In the genomic region with DNA sequence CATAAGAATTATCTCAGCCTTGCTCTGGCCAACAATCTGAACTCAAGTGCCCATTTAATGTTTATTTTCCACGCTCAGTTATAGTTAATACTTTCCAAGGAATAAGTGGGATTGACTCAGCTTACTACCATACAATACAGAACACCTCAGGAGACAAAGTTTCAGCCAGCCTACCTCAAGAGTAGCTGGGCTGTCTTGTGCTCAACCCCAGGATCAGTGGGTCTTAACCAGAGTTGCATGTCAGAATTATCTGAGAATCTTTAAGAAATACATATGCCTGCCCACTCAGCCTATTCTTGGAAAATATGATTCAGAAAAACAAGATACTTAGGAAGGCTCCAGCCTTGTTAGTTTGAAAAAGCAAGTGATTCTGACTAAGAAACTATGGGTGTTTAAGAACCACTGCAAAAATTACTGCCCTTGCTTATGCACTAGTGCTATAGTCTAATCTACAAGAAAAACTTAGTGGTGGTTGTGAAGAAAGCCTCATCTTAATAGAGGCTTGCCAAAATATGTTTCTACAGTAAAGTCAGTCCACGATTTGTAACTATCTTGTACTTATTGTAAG, we compare ENCODE assay signal across 18 cellular contexts. TPM values are rescaled to one million over a fixed set of nuclear protein-coding genes. Genes with fewer than 3 reads are reported as not detected.
DNase-seq lines count a peak whose midpoint lies in the region; ATAC-seq and TF ChIP-seq lines count a peak whose summit lies in the region.
"Had no signal": no experiment of that assay in that cellular context is flagged by ENCODE, and none has a peak within 500 bp of the region (broad histone marks: within the 10 kb centered on the region; RNA-seq: fewer than 3 reads in every experiment).

No MANE protein-coding gene starts in this region.

- H3K27ac Mint-ChIP-seq in activated T-cell treated with anti-CD3 and anti-CD28 coated beads, Interleukin-2, amount 50 U/mL, for 72 hours, result no peak overlapping the region
- peak overlapping the region; percentile 14 for H3K27ac Mint-ChIP-seq in activated naive CD8-positive, alpha-beta T cell treated with anti-CD3 and anti-CD28 coated beads for 36 hours
- H3K27ac Mint-ChIP-seq: B cell; CD4-positive, CD25-positive, alpha-beta regulatory T cell; HFFc6 had no signal

- peak; percentile 21 to 40 for ATAC-seq in activated T-cell treated with anti-CD3 and anti-CD28 coated beads, Interleukin-2, amount 50 U/mL, for 72 hours (replicated peaks in 1 of 2)
- ATAC-seq in left lung, result peak; percentile 55

- H3K4me1 ChIP-seq in left lung, result no peaks in the 10 kb centered on the region

- H3K9me3 ChIP-seq in left lung, result no peaks in the 10 kb centered on the region

- peaks cover 47% of the 10 kb centered on the region for H3K4me1 Mint-ChIP-seq in activated T-cell treated with anti-CD3 and anti-CD28 coated beads, Interleukin-2, amount 50 U/mL, for 72 hours (ENCODE audit: low read depth)
- H3K4me1 Mint-ChIP-seq in activated naive CD8-positive, alpha-beta T cell treated with anti-CD3 and anti-CD28 coated beads for 36 hours, result peaks cover 27% of the 10 kb centered on the region
- H3K4me1 Mint-ChIP-seq: B cell had no signal

- no peak overlapping the region for H3K27ac ChIP-seq in left lung

- TF ChIP-seq CTCF in left lung (IDR thresholded peaks at IDR 0.05), result no peak

- H3K27me3 Mint-ChIP-seq in activated T-cell treated with anti-CD3 and anti-CD28 coated beads, Interleukin-2, amount 50 U/mL, for 72 hours (ENCODE audit: low read depth), result no peaks in the 10 kb centered on the region
- H3K27me3 Mint-ChIP-seq in activated naive CD8-positive, alpha-beta T cell treated with anti-CD3 and anti-CD28 coated beads for 36 hours, result no peaks in the 10 kb centered on the region
- H3K27me3 Mint-ChIP-seq: B cell; CD4-positive, CD25-positive, alpha-beta regulatory T cell had no signal

- H3K36me3 Mint-ChIP-seq in activated T-cell treated with anti-CD3 and anti-CD28 coated beads, Interleukin-2, amount 50 U/mL, for 72 hours (ENCODE audit: insufficient read depth in 2 of 2), result peaks cover 11 to 27% of the 10 kb centered on the region in 2 donors
- peaks cover 50% of the 10 kb centered on the region for H3K36me3 Mint-ChIP-seq in activated naive CD8-positive, alpha-beta T cell treated with anti-CD3 and anti-CD28 coated beads for 36 hours

- no peak overlapping the region for H3K4me3 Mint-ChIP-seq in activated T-cell treated with anti-CD3 and anti-CD28 coated beads, Interleukin-2, amount 50 U/mL, for 72 hours
- H3K4me3 Mint-ChIP-seq in activated naive CD8-positive, alpha-beta T cell treated with anti-CD3 and anti-CD28 coated beads for 36 hours, result no peak overlapping the region
- H3K4me3 Mint-ChIP-seq: B cell; CD4-positive, CD25-positive, alpha-beta regulatory T cell; HFFc6 had no signal

- H3K9me3 Mint-ChIP-seq in activated T-cell treated with anti-CD3 and anti-CD28 coated beads, Interleukin-2, amount 50 U/mL, for 72 hours, result peaks cover 0 to 2% of the 10 kb centered on the region in 2 donors
- no peaks in the 10 kb centered on the region for H3K9me3 Mint-ChIP-seq in activated naive CD8-positive, alpha-beta T cell treated with anti-CD3 and anti-CD28 coated beads for 36 hours
- H3K9me3 Mint-ChIP-seq: HFFc6 had no signal

- DNase-seq in activated T-cell treated with anti-CD3 and anti-CD28 coated beads, Interleukin-2, amount 50 U/mL, for 72 hours, result no peak
- no peak for DNase-seq in activated T-cell treated with anti-CD3 and anti-CD28 coated beads, Interleukin-2, amount 50 U/mL, for 48 hours
- DNase-seq in activated naive CD8-positive, alpha-beta T cell treated with anti-CD3 and anti-CD28 coated beads for 36 hours, result no peak
- no peak for DNase-seq in left lung
- no peak for DNase-seq in retina
- DNase-seq in T-helper 9 cell, result no peak
- DNase-seq in cerebellar cortex (ENCODE audit: low spot score), result no peak
- DNase-seq: Calu3; CD4-positive, CD25-positive, alpha-beta regulatory T cell; DMS53; HFFc6; KG1; NCI-H1417 treated with DMSO at 0.1 percent for 48 hours; NCI-H1930; NCI-H2171; NCI-H446; NCI-H69 had no signal

- no peaks in the 10 kb centered on the region for H3K27me3 ChIP-seq in left lung

- no peak overlapping the region for H3K4me3 ChIP-seq in left lung

- intact Hi-C loops in left lung (cut with DNase I), result no loop called here

- H3K36me3 ChIP-seq in left lung, result peaks cover 0 to 6% of the 10 kb centered on the region in 2 donors

RNA-seq across cellular contexts. Expression of gene CDC7, which starts 20.4 kb away (rescaled TPM):
- total RNA-seq in activated T-cell treated with anti-CD3 and anti-CD28 coated beads, Interleukin-2, amount 50 U/mL, for 72 hours, result 10 to 100 TPM; 39.0 to 45.3 TPM
- total RNA-seq in activated naive CD8-positive, alpha-beta T cell treated with anti-CD3 and anti-CD28 coated beads for 36 hours, result 10 to 100 TPM; 25.7 to 26.0 TPM
- 10 to 100 TPM in 1 of 2 donors, 1 to 10 TPM in 1; 6.3 to 10.4 TPM for total RNA-seq in left lung
